In genomic region chr4:147423229-147423628, GRCh38 we compare ENCODE assay signal across 34 cellular contexts. TPM values are rescaled to one million over a fixed set of nuclear protein-coding genes. Genes with fewer than 3 reads are reported as not detected.
"Had no signal": no experiment of that assay in that cellular context is flagged by ENCODE, and none has a peak within 500 bp of the region (broad histone marks: within the 10 kb centered on the region; RNA-seq: fewer than 3 reads in every experiment).

No MANE protein-coding gene starts in this region.

- H3K27ac ChIP-seq: adrenal gland, body of pancreas, brain microvascular endothelial cell, breast epithelium, cardiac muscle cell, colonic mucosa, VCaP had no signal

- H3K4me3 ChIP-seq: adrenal gland, body of pancreas, breast epithelium, cardiac muscle cell, colonic mucosa had no signal

- H3K9me3 ChIP-seq: adrenal gland, body of pancreas, breast epithelium, colonic mucosa had no signal

- H3K27me3 ChIP-seq: adrenal gland, body of pancreas, brain microvascular endothelial cell, breast epithelium, cardiac muscle cell, colonic mucosa had no signal

- FAIRE-seq: astrocyte, TTC549 had no signal

- H3K4me1 ChIP-seq: adrenal gland, body of pancreas, breast epithelium, colonic mucosa had no signal

- ATAC-seq: activated CD8-positive, alpha-beta memory T cell treated with anti-CD3 and anti-CD28 coated beads, Interleukin-2, amount 10 ng/mL, durations not matched to agents 7 days and 5 days; activated CD8-positive, alpha-beta T cell treated with anti-CD3 and anti-CD28 coated beads, Interleukin-2, amount 10 ng/mL, durations not matched to agents 7 days and 5 days; activated naive CD4-positive, alpha-beta T cell treated with anti-CD3 and anti-CD28 coated beads, Interleukin-2, amount 50 U/mL, for 72 hours; body of pancreas had no signal

- DNase-seq: activated B cell treated with CpG ODN at 0.5 μM for 24 hours; activated CD4-positive, alpha-beta memory T cell treated with anti-CD3 and anti-CD28 coated beads, Interleukin-2, amount 10 ng/mL, durations not matched to agents 7 days and 5 days; activated CD4-positive, alpha-beta T cell treated with anti-CD3 and anti-CD28 coated beads for 48 hours; activated CD4-positive, alpha-beta T cell treated with anti-CD3 and anti-CD28 coated beads, Interleukin-2, amount 10 ng/mL, durations not matched to agents 7 days and 5 days; activated CD4-positive, alpha-beta T cell treated with anti-CD3 and anti-CD28 coated beads, Interleukin-2, amount 50 U/mL, for 48 hours; activated CD4-positive, CD25-positive, alpha-beta regulatory T cell treated with anti-CD3 and anti-CD28 coated beads, Interleukin-2, amount 50 U/mL, for 72 hours; activated CD8-positive, alpha-beta memory T cell treated with anti-CD3 and anti-CD28 coated beads for 24 hours; activated CD8-positive, alpha-beta memory T cell treated with anti-CD3 and anti-CD28 coated beads, Interleukin-2, amount 10 ng/mL, durations not matched to agents 7 days and 5 days; activated CD8-positive, alpha-beta memory T cell treated with anti-CD3 and anti-CD28 coated beads, Interleukin-2, amount 50 U/mL, for 48 hours; activated CD8-positive, alpha-beta T cell treated with anti-CD3 and anti-CD28 coated beads, Interleukin-2, amount 10 ng/mL, durations not matched to agents 7 days and 5 days; activated effector memory CD4-positive, alpha-beta T cell treated with Interleukin-2 at 50 U/mL for 16 hours; activated gamma-delta T cell; activated naive CD4-positive, alpha-beta T cell treated with anti-CD3 and anti-CD28 coated beads, Interleukin-2, amount 10 ng/mL, durations not matched to agents 7 days and 5 days; activated naive CD4-positive, alpha-beta T cell treated with Interleukin-2 at 50 U/mL for 16 hours; activated naive CD8-positive, alpha-beta T cell treated with anti-CD3 and anti-CD28 coated beads for 36 hours; activated T-cell treated with anti-CD3 and anti-CD28 coated beads, Interleukin-2, amount 50 U/mL, for 24 hours; activated T-cell treated with anti-CD3 and anti-CD28 coated beads, Interleukin-2, amount 50 U/mL, for 48 hours; adrenal gland; amniotic stem cell; aorta; body of pancreas; brain microvascular endothelial cell; caudate nucleus; cerebellar nuclear complex; colonic mucosa; T-helper 2 cell; T-helper 9 cell had no signal

- H3K36me3 ChIP-seq: adrenal gland, brain microvascular endothelial cell, breast epithelium, cardiac muscle cell, colonic mucosa had no signal

RNA-seq across cellular contexts. Expression of gene EDNRA, which starts 57.7 kb away (rescaled TPM):
- total RNA-seq: activated B cell treated with CpG ODN at 0.5 μM for 24 hours; activated CD4-positive, alpha-beta memory T cell treated with anti-CD3 and anti-CD28 coated beads, Interleukin-2, amount 10 ng/mL, durations not matched to agents 7 days and 5 days; activated CD4-positive, alpha-beta T cell treated with anti-CD3 and anti-CD28 coated beads, Interleukin-2, amount 10 ng/mL, durations not matched to agents 7 days and 5 days; activated CD8-positive, alpha-beta memory T cell treated with anti-CD3 and anti-CD28 coated beads, Interleukin-2, amount 10 ng/mL, durations not matched to agents 7 days and 5 days; activated CD8-positive, alpha-beta T cell treated with anti-CD3 and anti-CD28 coated beads, Interleukin-2, amount 10 ng/mL, durations not matched to agents 7 days and 5 days; activated naive CD8-positive, alpha-beta T cell treated with anti-CD3 and anti-CD28 coated beads for 36 hours; activated T-helper 2 cell treated with anti-CD3 and anti-CD28 coated beads, Interferon-gamma antibody, Interleukin-2, Interleukin-4, amounts not matched to agents 10 μg/mL and 5 μg/mL and 100 μg/mL, durations not matched to agents 14 hours and 24 hours and 36 hours had no signal
